9 cellular contexts compared by ENCODE assay signal in the genomic region with DNA sequence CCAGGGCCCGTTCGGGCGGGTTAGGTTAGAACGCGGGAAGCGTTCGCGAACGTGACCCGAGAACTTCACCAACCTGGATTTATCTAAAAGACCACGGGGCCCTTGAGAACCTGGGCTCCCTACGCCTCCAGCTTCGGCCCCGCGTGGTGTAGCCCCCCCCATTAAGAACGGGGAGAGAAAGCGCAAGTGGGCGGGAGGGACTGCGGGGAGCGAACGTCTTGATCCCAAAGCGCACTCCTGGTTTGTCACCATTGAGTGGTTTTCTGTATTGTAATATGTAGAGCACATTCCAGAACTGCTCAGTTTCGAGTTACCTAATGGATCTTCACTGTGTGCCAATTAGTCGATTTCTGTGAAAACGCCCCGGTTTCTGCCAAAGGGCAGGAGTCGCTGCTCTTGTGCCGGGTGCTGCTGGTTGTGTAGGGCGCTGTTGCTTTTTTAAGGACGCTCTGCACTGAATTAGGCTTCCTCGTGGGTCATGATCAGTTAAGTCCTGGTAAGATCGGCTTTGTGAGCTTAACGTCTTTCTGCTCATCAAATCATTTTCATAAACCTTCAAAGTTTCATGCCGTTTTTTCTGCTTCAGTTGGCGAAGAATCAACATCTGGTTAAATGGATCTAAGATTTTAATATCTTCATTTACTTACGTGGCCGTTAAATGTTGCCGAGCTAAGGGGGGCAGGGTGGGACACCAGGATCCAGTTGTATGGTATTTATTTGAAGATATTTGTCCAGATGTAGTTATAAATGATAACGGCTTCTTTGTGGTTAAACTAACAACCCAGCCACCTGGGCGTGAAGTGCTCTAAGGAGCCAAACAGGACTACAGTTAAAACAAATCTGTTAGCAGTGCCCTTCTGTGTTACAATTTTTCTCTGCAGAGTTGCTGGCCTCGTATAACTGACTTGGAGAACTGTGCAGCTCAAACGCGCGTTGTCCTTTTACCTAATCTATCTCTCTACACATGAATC. TPM values are rescaled to one million over a fixed set of nuclear protein-coding genes. Genes with fewer than 3 reads are reported as not detected.
DNase-seq lines count a peak whose midpoint lies in the region; FAIRE-seq and TF ChIP-seq lines count a peak whose summit lies in the region.
"Had no signal": no experiment of that assay in that cellular context is flagged by ENCODE, and none has a peak within 500 bp of the region (broad histone marks: within the 10 kb centered on the region; RNA-seq: fewer than 3 reads in every experiment).

No MANE protein-coding gene starts in this region.

- H3K27me3 Mint-ChIP-seq in progenitor cell of endocrine pancreas: peaks cover 12% of the 10 kb centered on the region

- H3K36me3 Mint-ChIP-seq in progenitor cell of endocrine pancreas (ENCODE audit: insufficient read depth): no peaks in the 10 kb centered on the region

- peak overlapping the region; percentile 85 for H3K27ac Mint-ChIP-seq in progenitor cell of endocrine pancreas

- peak overlapping the region; percentile 53 for H3K27ac ChIP-seq in vagina
- H3K27ac ChIP-seq: epithelial cell of prostate had no signal

- no peaks in the 10 kb centered on the region for H3K9me3 Mint-ChIP-seq in progenitor cell of endocrine pancreas (ENCODE audit: low read depth)

- peaks cover 23% of the 10 kb centered on the region for H3K4me1 Mint-ChIP-seq in progenitor cell of endocrine pancreas (ENCODE audit: low read depth)

- no peaks in the 10 kb centered on the region for H3K27me3 ChIP-seq in vagina

- intact Hi-C loops in vagina (cut with DNase I): no loop called here

- FAIRE-seq in RCC 7860 (lab: Jason Lieb, UNC): no peak

- H3K4me1 ChIP-seq in vagina: no peaks in the 10 kb centered on the region

- H3K9me3 ChIP-seq in vagina: no peaks in the 10 kb centered on the region

- peak overlapping the region; percentile 79 for H3K4me3 Mint-ChIP-seq in progenitor cell of endocrine pancreas (ENCODE audit: low read depth)

- no peaks in the 10 kb centered on the region for H3K36me3 ChIP-seq in vagina

- TF ChIP-seq CTCF in GM20000 (IDR thresholded peaks at IDR 0.05; ENCODE audit: extremely low read depth, missing control alignments) (no peak), progenitor cell of endocrine pancreas (IDR thresholded peaks at IDR 0.05; ENCODE audit: unreplicated experiment) (no peak), vagina (IDR thresholded peaks at IDR 0.05) (no peak)

- H3K4me3 ChIP-seq in vagina: peak overlapping the region; percentile 72 to 78

- TF ChIP-seq POLR2A in vagina (IDR thresholded peaks at IDR 0.05): no peak

- peak; percentile 48 for DNase-seq in COR-L47 (lab: John Stamatoyannopoulos, UW)
- DNase-seq in GM20000 (ENCODE audit: low spot score): peak; percentile 58
- peak; percentile 57 for DNase-seq in HS-5 (ENCODE audit: low read depth)
- DNase-seq in RCC 7860 (ENCODE audit: low spot score): peak; percentile 23
- peak; percentile 33 for DNase-seq in activated effector memory CD4-positive, alpha-beta T cell treated with Interleukin-2 at 50 U/mL for 16 hours
- peak; percentile 66 for DNase-seq in glomerular visceral epithelial cell (ENCODE audit: extremely low spot score)
- DNase-seq in progenitor cell of endocrine pancreas (ENCODE audit: low spot score, unreplicated experiment): no peak
- no peak for DNase-seq in vagina (ENCODE audit: extremely low spot score in 2 of 2)

RNA-seq across cellular contexts. Expression of a gene that starts 0.8 kb away (rescaled TPM):
- total RNA-seq in progenitor cell of endocrine pancreas (9.1 and 9.7 TPM in 2 replicates), vagina (not detected)

Comparison
In these comparisons a context has a peak if more than half of its experiments do, and no peak if none do; other contexts are left out.
1. DNase-seq: peak in COR-L47 (single experiment), GM20000 (single experiment), HS-5 (single experiment), RCC 7860 (single experiment), activated effector memory CD4-positive, alpha-beta T cell treated with Interleukin-2 at 50 U/mL for 16 hours (single experiment) and glomerular visceral epithelial cell (single experiment); none in progenitor cell of endocrine pancreas (single experiment) and vagina (0 of 2).
2. RNA of a gene that starts 0.8 kb away (total RNA-seq): 9.1 to 9.7 TPM in progenitor cell of endocrine pancreas; not detected in vagina (single experiment); every median in the first group is over 10 times any median in the second.